ENCODE assay signal across 8 cellular contexts in the genomic region with DNA sequence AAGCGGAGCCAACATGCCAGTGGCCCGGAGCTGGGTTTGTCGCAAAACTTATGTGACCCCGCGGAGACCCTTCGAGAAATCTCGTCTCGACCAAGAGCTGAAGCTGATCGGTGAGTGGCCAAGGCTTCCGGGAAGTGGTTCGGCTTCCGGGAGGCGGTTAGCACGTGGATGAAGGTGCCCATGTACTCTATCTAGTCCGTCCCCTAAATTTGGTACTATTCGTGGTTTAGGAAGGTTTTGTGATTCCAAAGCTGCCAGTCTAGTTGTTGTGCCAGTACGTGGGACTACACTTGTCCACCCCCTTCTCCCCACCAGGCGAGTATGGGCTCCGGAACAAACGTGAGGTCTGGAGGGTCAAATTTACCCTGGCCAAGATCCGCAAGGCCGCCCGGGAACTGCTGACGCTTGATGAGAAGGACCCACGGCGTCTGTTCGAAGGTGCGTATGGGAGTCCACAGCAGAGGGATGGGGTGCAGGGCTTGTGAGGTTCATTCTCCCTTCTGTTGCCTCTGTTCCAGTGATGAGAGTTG. TPM values are rescaled to one million over a fixed set of nuclear protein-coding genes. Genes with fewer than 3 reads are reported as not detected.
DNase-seq lines count a peak whose midpoint lies in the region; ATAC-seq and TF ChIP-seq lines count a peak whose summit lies in the region.

No MANE protein-coding gene starts in this region.

- TF ChIP-seq CTCF in SK-N-SH (IDR thresholded peaks at IDR 0.05): no peak

- peak overlapping the region; percentile 95 for H3K4me3 Mint-ChIP-seq in activated naive CD4-positive, alpha-beta T cell treated with anti-CD3 and anti-CD28 coated beads, Interleukin-2, amount 50 U/mL, for 24 hours

- TF ChIP-seq RAD21 in SK-N-SH (IDR thresholded peaks at IDR 0.05; ENCODE audit: low read length): no peak

- peaks cover 36% of the 10 kb centered on the region for H3F3A ChIP-seq in SK-N-SH (replicated peaks; ENCODE audit: insufficient read depth)

- H2AFZ ChIP-seq in SK-N-SH (ENCODE audit: low read depth): no peak overlapping the region

- no peaks in the 10 kb centered on the region for H3K9me3 Mint-ChIP-seq in activated naive CD4-positive, alpha-beta T cell treated with anti-CD3 and anti-CD28 coated beads, Interleukin-2, amount 50 U/mL, for 24 hours

- no peaks in the 10 kb centered on the region for H3K9me2 ChIP-seq in SK-N-SH

- peaks cover 46 to 54% of the 10 kb centered on the region in 2 experiments for H3K36me3 ChIP-seq in SK-N-SH (replicated peaks in 1 of 2; ENCODE audit: control insufficient read depth in 1 of 2, insufficient read depth in 2 of 2, low read length in 1 of 2)
- H3K36me3 ChIP-seq in stomach smooth muscle (ENCODE audit: control insufficient read depth in 2 of 2, insufficient read depth in 2 of 2, low read length in 2 of 2): peaks cover 34 to 37% of the 10 kb centered on the region in 2 donors

- peaks cover 53% of the 10 kb centered on the region for H4K20me1 ChIP-seq in SK-N-SH (ENCODE audit: insufficient read depth)

- no peaks in the 10 kb centered on the region for H3K9me3 ChIP-seq in SK-N-SH
- H3K9me3 ChIP-seq in iPS-18c (ENCODE audit: control insufficient read depth, insufficient read depth, low read length): no peaks in the 10 kb centered on the region
- no peaks in the 10 kb centered on the region for H3K9me3 ChIP-seq in stomach smooth muscle (ENCODE audit: control insufficient read depth in 2 of 2, low read length in 2 of 2)

- H3K27me3 Mint-ChIP-seq in activated naive CD4-positive, alpha-beta T cell treated with anti-CD3 and anti-CD28 coated beads, Interleukin-2, amount 50 U/mL, for 24 hours: no peaks in the 10 kb centered on the region

- DNase-seq in SK-N-SH (no peak), ACHN (no peak), SIG-M5 (lab: John Stamatoyannopoulos, UW) (no peak)

- H3K4me1 ChIP-seq in SK-N-SH (ENCODE audit: control insufficient read depth in 1 of 2, insufficient read depth in 2 of 2, low read depth in 1 of 2, low read length in 1 of 2) (peaks cover 30 to 36% of the 10 kb centered on the region in 2 experiments), stomach smooth muscle (ENCODE audit: control insufficient read depth, insufficient read depth, low read length) (peaks cover 53% of the 10 kb centered on the region)

- H3K4me1 Mint-ChIP-seq in activated naive CD4-positive, alpha-beta T cell treated with anti-CD3 and anti-CD28 coated beads, Interleukin-2, amount 50 U/mL, for 24 hours: peaks cover 51% of the 10 kb centered on the region

- peak overlapping the region; percentile 97 for H3K4me2 ChIP-seq in SK-N-SH

- peak overlapping the region; percentile 66 to 86 for H3K4me3 ChIP-seq in SK-N-SH (ENCODE audit: low read depth in 2 of 2, low read length in 1 of 2)
- H3K4me3 ChIP-seq in iPS-18c (ENCODE audit: insufficient read depth, low read depth, low read length): peak overlapping the region; percentile 95
- H3K4me3 ChIP-seq in stomach smooth muscle (ENCODE audit: low read length in 2 of 2): peak overlapping the region; percentile 92 to 95

- POLR2A ChIA-PET in SK-N-SH (lab: Yijun Ruan, JAX): interaction anchor here (0.7 to 4.8 kb wide), 5 partner anchors 9 to 86 kb away, joined by 3 to 50 read pairs (median 5); partner anchors contain the start of genes MBOAT7, TFPT and TSEN34

- TF ChIP-seq EP300 in SK-N-SH (IDR thresholded peaks at IDR 0.05; ENCODE audit: borderline replicate concordance in 1 of 2, low read depth in 1 of 2, low read length in 1 of 2): no peak

- H3K27me3 ChIP-seq in SK-N-SH (ENCODE audit: insufficient read depth) (no peaks in the 10 kb centered on the region), stomach smooth muscle (ENCODE audit: control insufficient read depth in 1 of 2, insufficient read depth in 2 of 2, low read length in 2 of 2) (no peaks in the 10 kb centered on the region)

- H3K27ac Mint-ChIP-seq in activated naive CD4-positive, alpha-beta T cell treated with anti-CD3 and anti-CD28 coated beads, Interleukin-2, amount 50 U/mL, for 24 hours: peak overlapping the region; percentile 100

- peak overlapping the region; percentile 78 to 92 for H3K27ac ChIP-seq in SK-N-SH (ENCODE audit: low read depth in 2 of 2, low read length in 1 of 2)
- H3K27ac ChIP-seq in stomach smooth muscle (ENCODE audit: low read length): peak overlapping the region; percentile 92

- WGBS in SK-N-SH (ENCODE audit: low lambda C conversion rate): 0% methylated on average over 9 of the region's 28 CpGs

- peaks cover 55% of the 10 kb centered on the region for H3K79me2 ChIP-seq in SK-N-SH (ENCODE audit: insufficient read depth)

- H3K36me3 Mint-ChIP-seq in activated naive CD4-positive, alpha-beta T cell treated with anti-CD3 and anti-CD28 coated beads, Interleukin-2, amount 50 U/mL, for 24 hours: peaks cover 32% of the 10 kb centered on the region

- CTCF ChIA-PET in SK-N-SH (lab: Yijun Ruan, JAX): interaction anchor here (1.1 kb wide), 1 partner anchor 31 kb away, joined by 3 read pairs; no protein-coding TSS in a partner anchor

- peak overlapping the region; percentile 85 for H3K9ac ChIP-seq in SK-N-SH
- H3K9ac ChIP-seq in stomach smooth muscle (ENCODE audit: low read length in 2 of 2): peak overlapping the region; percentile 91 to 96

- ATAC-seq in SK-N-SH treated with all-trans-retinoic acid at 6 μM for 48 hours: no peak
- no peak for ATAC-seq in HG03571 (IDR thresholded peaks at IDR 0.05; ENCODE audit: unreplicated experiment)

- in situ Hi-C loops in ACHN (cut with HindIII; ENCODE audit: low pct_ligation_motif_present, low pct_unique_long_range_greater_than_20kb, low sequenced_read_pairs): no loop called here

TF ChIP-seq in SK-N-SH, 30 proteins besides CTCF, POLR2A, EP300 and RAD21:
- TF ChIP-seq TEAD4 (IDR thresholded peaks at IDR 0.05; ENCODE audit: borderline replicate concordance, insufficient read depth): no peak
- TF ChIP-seq MXI1 (IDR thresholded peaks at IDR 0.05; ENCODE audit: low read depth, low read length): peak; percentile 41
- TF ChIP-seq YY1 (IDR thresholded peaks at IDR 0.05; ENCODE audit: low read depth): no peak
- no peak for TF ChIP-seq POLR2AphosphoS5 (IDR thresholded peaks at IDR 0.05; ENCODE audit: low read depth, low read length)

TF ChIP-seq in SK-N-SH treated with all-trans-retinoic acid at 6 μM for 48 hours, 23 proteins besides CTCF, POLR2A, EP300 and RAD21:
- TF ChIP-seq CSDC2 (CRISPR knock-in tag; IDR thresholded peaks at IDR 0.05) (no peak), ZNF565 (CRISPR knock-in tag; conservative IDR thresholded peaks at IDR 0.05; ENCODE audit: low read depth) (no peak), ZC3H10 (CRISPR knock-in tag; IDR thresholded peaks at IDR 0.05) (no peak), ESRRG (CRISPR knock-in tag; IDR thresholded peaks at IDR 0.05) (no peak), SNAI2 (CRISPR knock-in tag; IDR thresholded peaks at IDR 0.05) (no peak), ZNF70 (CRISPR knock-in tag; IDR thresholded peaks at IDR 0.05) (no peak)

RNA-seq across cellular contexts. Expression of gene RPS9, which starts 0.6 kb away (rescaled TPM):
- polyA plus RNA-seq in SK-N-SH (2012; rRNA removed): 3,441 and 3,815 TPM in 2 replicates
- polyA plus RNA-seq in SK-N-SH (2012; cell fraction: cytosol; rRNA removed): 2,410 and 3,106 TPM in 2 replicates
- polyA plus RNA-seq in SK-N-SH (2012; cell fraction: nucleus; rRNA removed): 1,220 and 1,672 TPM in 2 replicates

RNA-seq across cellular contexts. Expression of gene TSEN34, which starts 10.1 kb away (rescaled TPM):
- polyA plus RNA-seq in SK-N-SH (2012; rRNA removed): 82.1 and 84.1 TPM in 2 replicates
- 45.3 and 70.5 TPM in 2 replicates for polyA plus RNA-seq in SK-N-SH (2012; cell fraction: cytosol; rRNA removed)
- 54.9 and 66.9 TPM in 2 replicates for polyA plus RNA-seq in SK-N-SH (2012; cell fraction: nucleus; rRNA removed)

RNA-seq across cellular contexts. Expression of gene MBOAT7, which starts 11.9 kb away (rescaled TPM):
- 65.4 and 80.8 TPM in 2 replicates for polyA plus RNA-seq in SK-N-SH (2012; rRNA removed)
- polyA plus RNA-seq in SK-N-SH (2012; cell fraction: cytosol; rRNA removed): 36.0 and 53.3 TPM in 2 replicates
- 142 and 172 TPM in 2 replicates for polyA plus RNA-seq in SK-N-SH (2012; cell fraction: nucleus; rRNA removed)

RNA-seq across cellular contexts. Expression of gene LILRB3, which starts 21.6 kb away (rescaled TPM):
- not detected in 2 replicates for polyA plus RNA-seq in SK-N-SH (2012; rRNA removed)
- polyA plus RNA-seq in SK-N-SH (2012; cell fraction: cytosol; rRNA removed): not detected in 2 replicates
- not detected in 2 replicates for polyA plus RNA-seq in SK-N-SH (2012; cell fraction: nucleus; rRNA removed)

RNA-seq across cellular contexts. Expression of gene TMC4, which starts 28.3 kb away (rescaled TPM):
- polyA plus RNA-seq in SK-N-SH (2012; rRNA removed): 2.7 and 2.8 TPM in 2 replicates
- 0.66 and 1.2 TPM in 2 replicates for polyA plus RNA-seq in SK-N-SH (2012; cell fraction: cytosol; rRNA removed)
- 11.2 and 15.7 TPM in 2 replicates for polyA plus RNA-seq in SK-N-SH (2012; cell fraction: nucleus; rRNA removed)
